Comparison of ENCODE assay signal across 2 cellular contexts in the genomic region with DNA sequence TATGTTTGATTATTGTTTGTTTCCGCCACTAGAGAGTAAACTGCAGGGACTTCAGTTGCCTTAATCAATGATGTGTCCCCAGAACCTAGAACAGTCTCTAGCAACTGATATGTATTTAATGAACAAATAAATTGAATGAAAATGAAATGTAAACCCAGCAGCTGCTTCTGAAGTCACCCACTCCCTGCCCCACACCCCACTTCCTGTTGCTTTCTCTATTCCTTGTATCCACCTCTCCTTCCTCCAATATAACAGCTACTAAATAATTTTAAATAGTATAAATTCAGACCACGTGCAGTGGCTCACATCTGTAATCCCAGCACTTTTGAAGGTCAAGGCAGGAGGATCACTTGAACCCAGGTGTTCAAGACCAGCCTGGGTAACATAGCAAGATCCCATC.
TF ChIP-seq lines count a peak whose summit lies in the region.

No MANE protein-coding gene starts in this region.

TF ChIP-seq in GM23338, 12 proteins besides CTCF, POLR2A, EP300 and RAD21 (continued from another document):
- TF ChIP-seq, protein P1, sequence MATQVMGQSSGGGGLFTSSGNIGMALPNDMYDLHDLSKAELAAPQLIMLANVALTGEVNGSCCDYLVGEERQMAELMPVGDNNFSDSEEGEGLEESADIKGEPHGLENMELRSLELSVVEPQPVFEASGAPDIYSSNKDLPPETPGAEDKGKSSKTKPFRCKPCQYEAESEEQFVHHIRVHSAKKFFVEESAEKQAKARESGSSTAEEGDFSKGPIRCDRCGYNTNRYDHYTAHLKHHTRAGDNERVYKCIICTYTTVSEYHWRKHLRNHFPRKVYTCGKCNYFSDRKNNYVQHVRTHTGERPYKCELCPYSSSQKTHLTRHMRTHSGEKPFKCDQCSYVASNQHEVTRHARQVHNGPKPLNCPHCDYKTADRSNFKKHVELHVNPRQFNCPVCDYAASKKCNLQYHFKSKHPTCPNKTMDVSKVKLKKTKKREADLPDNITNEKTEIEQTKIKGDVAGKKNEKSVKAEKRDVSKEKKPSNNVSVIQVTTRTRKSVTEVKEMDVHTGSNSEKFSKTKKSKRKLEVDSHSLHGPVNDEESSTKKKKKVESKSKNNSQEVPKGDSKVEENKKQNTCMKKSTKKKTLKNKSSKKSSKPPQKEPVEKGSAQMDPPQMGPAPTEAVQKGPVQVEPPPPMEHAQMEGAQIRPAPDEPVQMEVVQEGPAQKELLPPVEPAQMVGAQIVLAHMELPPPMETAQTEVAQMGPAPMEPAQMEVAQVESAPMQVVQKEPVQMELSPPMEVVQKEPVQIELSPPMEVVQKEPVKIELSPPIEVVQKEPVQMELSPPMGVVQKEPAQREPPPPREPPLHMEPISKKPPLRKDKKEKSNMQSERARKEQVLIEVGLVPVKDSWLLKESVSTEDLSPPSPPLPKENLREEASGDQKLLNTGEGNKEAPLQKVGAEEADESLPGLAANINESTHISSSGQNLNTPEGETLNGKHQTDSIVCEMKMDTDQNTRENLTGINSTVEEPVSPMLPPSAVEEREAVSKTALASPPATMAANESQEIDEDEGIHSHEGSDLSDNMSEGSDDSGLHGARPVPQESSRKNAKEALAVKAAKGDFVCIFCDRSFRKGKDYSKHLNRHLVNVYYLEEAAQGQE (IDR thresholded peaks at IDR 0.05; ENCODE audit: unreplicated experiment), result no peak
- TF ChIP-seq ZNF462 (CRISPR knock-in tag; IDR thresholded peaks at IDR 0.05) (no peak), JUNB (IDR thresholded peaks at IDR 0.05; ENCODE audit: unreplicated experiment) (no peak), CREB1 (CRISPR knock-in tag; IDR thresholded peaks at IDR 0.05; ENCODE audit: low read depth) (no peak), ZNF331 (CRISPR knock-in tag; IDR thresholded peaks at IDR 0.05; ENCODE audit: low read depth) (no peak), NANOG (IDR thresholded peaks at IDR 0.05; ENCODE audit: borderline replicate concordance) (no peak), POLR2AphosphoS5 (IDR thresholded peaks at IDR 0.05; ENCODE audit: low read depth) (no peak), EZH2 (IDR thresholded peaks at IDR 0.05; ENCODE audit: low read depth, unreplicated experiment) (no peak), EZH2phosphoT487 (IDR thresholded peaks at IDR 0.05; ENCODE audit: unreplicated experiment) (no peak), ZNF114 (CRISPR knock-in tag; IDR thresholded peaks at IDR 0.05) (no peak)
TF ChIP-seq in GM23338: peak in this region for 0.

TF ChIP-seq in WTC11, 78 proteins besides CTCF, POLR2A, EP300 and RAD21 (continued from another document):
- no peak for TF ChIP-seq IRF1 (CRISPR knock-in tag; IDR thresholded peaks at IDR 0.05)
- TF ChIP-seq, protein P2, sequence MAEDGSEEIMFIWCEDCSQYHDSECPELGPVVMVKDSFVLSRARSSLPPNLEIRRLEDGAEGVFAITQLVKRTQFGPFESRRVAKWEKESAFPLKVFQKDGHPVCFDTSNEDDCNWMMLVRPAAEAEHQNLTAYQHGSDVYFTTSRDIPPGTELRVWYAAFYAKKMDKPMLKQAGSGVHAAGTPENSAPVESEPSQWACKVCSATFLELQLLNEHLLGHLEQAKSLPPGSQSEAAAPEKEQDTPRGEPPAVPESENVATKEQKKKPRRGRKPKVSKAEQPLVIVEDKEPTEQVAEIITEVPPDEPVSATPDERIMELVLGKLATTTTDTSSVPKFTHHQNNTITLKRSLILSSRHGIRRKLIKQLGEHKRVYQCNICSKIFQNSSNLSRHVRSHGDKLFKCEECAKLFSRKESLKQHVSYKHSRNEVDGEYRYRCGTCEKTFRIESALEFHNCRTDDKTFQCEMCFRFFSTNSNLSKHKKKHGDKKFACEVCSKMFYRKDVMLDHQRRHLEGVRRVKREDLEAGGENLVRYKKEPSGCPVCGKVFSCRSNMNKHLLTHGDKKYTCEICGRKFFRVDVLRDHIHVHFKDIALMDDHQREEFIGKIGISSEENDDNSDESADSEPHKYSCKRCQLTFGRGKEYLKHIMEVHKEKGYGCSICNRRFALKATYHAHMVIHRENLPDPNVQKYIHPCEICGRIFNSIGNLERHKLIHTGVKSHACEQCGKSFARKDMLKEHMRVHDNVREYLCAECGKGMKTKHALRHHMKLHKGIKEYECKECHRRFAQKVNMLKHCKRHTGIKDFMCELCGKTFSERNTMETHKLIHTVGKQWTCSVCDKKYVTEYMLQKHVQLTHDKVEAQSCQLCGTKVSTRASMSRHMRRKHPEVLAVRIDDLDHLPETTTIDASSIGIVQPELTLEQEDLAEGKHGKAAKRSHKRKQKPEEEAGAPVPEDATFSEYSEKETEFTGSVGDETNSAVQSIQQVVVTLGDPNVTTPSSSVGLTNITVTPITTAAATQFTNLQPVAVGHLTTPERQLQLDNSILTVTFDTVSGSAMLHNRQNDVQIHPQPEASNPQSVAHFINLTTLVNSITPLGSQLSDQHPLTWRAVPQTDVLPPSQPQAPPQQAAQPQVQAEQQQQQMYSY (CRISPR knock-in tag; IDR thresholded peaks at IDR 0.05), result no peak
- TF ChIP-seq ZBTB21 (CRISPR knock-in tag; IDR thresholded peaks at IDR 0.05; ENCODE audit: borderline replicate concordance), result no peak
- no peak for TF ChIP-seq MAX (CRISPR knock-in tag; IDR thresholded peaks at IDR 0.05)
- TF ChIP-seq ZNF317 (CRISPR knock-in tag; IDR thresholded peaks at IDR 0.05; ENCODE audit: borderline replicate concordance, low read depth), result no peak
